Comparison of ENCODE assay signal across 8 cellular contexts in genomic region chr12:109111775-109112491, GRCh38. TPM values are rescaled to one million over a fixed set of nuclear protein-coding genes. Genes with fewer than 3 reads are reported as not detected.
A peak's percentile ranks its signal among the peaks of the same experiment; 100 is the strongest.
DNase-seq lines count a peak whose midpoint lies in the region; ATAC-seq, FAIRE-seq and TF ChIP-seq lines count a peak whose summit lies in the region.

No MANE protein-coding gene starts in this region.

- TF ChIP-seq CTCF in Peyer's patch (IDR thresholded peaks at IDR 0.05) (peak; percentile 54 to 81 (median 68)), neural cell (IDR thresholded peaks at IDR 0.05; ENCODE audit: poor library complexity, severe bottlenecking) (peak; percentile 63)

- peak overlapping the region; percentile 78 for H3K4me3 Mint-ChIP-seq in activated naive CD4-positive, alpha-beta T cell treated with anti-CD3 and anti-CD28 coated beads, Interleukin-2, amount 50 U/mL, for 24 hours

- no peaks in the 10 kb centered on the region for H3K9me2 ChIP-seq in neural cell (ENCODE audit: insufficient read depth, low read length)

- no peaks in the 10 kb centered on the region for H3F3A ChIP-seq in neural cell (ENCODE audit: insufficient read depth, low read length, poor library complexity, severe bottlenecking)

- no peaks in the 10 kb centered on the region for H3K9me3 ChIP-seq in Peyer's patch
- no peaks in the 10 kb centered on the region for H3K9me3 ChIP-seq in neural cell (ENCODE audit: low read length)
- no peaks in the 10 kb centered on the region for H3K9me3 ChIP-seq in thymus (ENCODE audit: control insufficient read depth)

- TF ChIP-seq EP300 in neural cell (conservative IDR thresholded peaks at IDR 0.05; ENCODE audit: poor library complexity, severe bottlenecking) = no peak

- peak overlapping the region; percentile 4 for H3K27ac Mint-ChIP-seq in activated naive CD4-positive, alpha-beta T cell treated with anti-CD3 and anti-CD28 coated beads, Interleukin-2, amount 50 U/mL, for 24 hours

- TF ChIP-seq POLR2A in Peyer's patch (IDR thresholded peaks at IDR 0.05) = peak; percentile 35 to 40

- no peak for ATAC-seq in GM18861 (IDR thresholded peaks at IDR 0.05; ENCODE audit: unreplicated experiment)

- no peak overlapping the region for H3K4me2 ChIP-seq in neural cell (ENCODE audit: low read length)

- no peaks in the 10 kb centered on the region for H3K9me3 Mint-ChIP-seq in activated naive CD4-positive, alpha-beta T cell treated with anti-CD3 and anti-CD28 coated beads, Interleukin-2, amount 50 U/mL, for 24 hours

- peaks cover 0 to 19% (median 0%) of the 10 kb centered on the region in 3 donors for H3K36me3 ChIP-seq in Peyer's patch
- H3K36me3 ChIP-seq in neural cell (ENCODE audit: insufficient read depth, low read length) = no peaks in the 10 kb centered on the region
- no peaks in the 10 kb centered on the region for H3K36me3 ChIP-seq in thymus (ENCODE audit: control insufficient read depth, insufficient read depth)

- H3K4me1 ChIP-seq in Peyer's patch (peaks cover 0 to 38% (median 2%) of the 10 kb centered on the region in 4 donors), thymus (ENCODE audit: control insufficient read depth, insufficient read depth, low read length) (no peaks in the 10 kb centered on the region)

- peak; percentile 51 for TF ChIP-seq RAD21 in neural cell (conservative IDR thresholded peaks at IDR 0.05)

- peak; percentile 98 for FAIRE-seq in frontal cortex (lab: Jason Lieb, UNC)

- peak; percentile 10 for DNase-seq in NOMO-1 treated with DMSO at 0.1 percent for 48 hours (lab: John Stamatoyannopoulos, UW; ENCODE audit: unreplicated experiment)
- DNase-seq in NOMO-1 treated with dmso at 0.1 percent for 144 hours (lab: John Stamatoyannopoulos, UW; ENCODE audit: unreplicated experiment) = no peak
- DNase-seq in Peyer's patch = peak; percentile 67 to 82 (median 78)
- DNase-seq in frontal cortex (ENCODE audit: low spot score in 2 of 2) = peak; percentile 61 to 63

- H3K27ac ChIP-seq in Peyer's patch (peak overlapping the region; percentile 80 to 96 (median 88)), neural cell (ENCODE audit: low read length) (no peak overlapping the region), thymus (ENCODE audit: low read depth) (peak overlapping the region; percentile 55)

- peaks cover 3% of the 10 kb centered on the region for H3K36me3 Mint-ChIP-seq in activated naive CD4-positive, alpha-beta T cell treated with anti-CD3 and anti-CD28 coated beads, Interleukin-2, amount 50 U/mL, for 24 hours

- H3K27me3 Mint-ChIP-seq in activated naive CD4-positive, alpha-beta T cell treated with anti-CD3 and anti-CD28 coated beads, Interleukin-2, amount 50 U/mL, for 24 hours = no peaks in the 10 kb centered on the region

- peak overlapping the region; percentile 46 to 74 (median 54) for H3K4me3 ChIP-seq in Peyer's patch
- H3K4me3 ChIP-seq in neural cell (ENCODE audit: low read length) = no peak overlapping the region
- peak overlapping the region; percentile 30 for H3K4me3 ChIP-seq in thymus (ENCODE audit: low read length)

- no peak overlapping the region for H3K9ac ChIP-seq in neural cell (ENCODE audit: low read length)

- H3K27me3 ChIP-seq in Peyer's patch (no peaks in the 10 kb centered on the region), neural cell (ENCODE audit: insufficient read depth, low read depth, low read length) (no peaks in the 10 kb centered on the region), thymus (ENCODE audit: control insufficient read depth, insufficient read depth) (no peaks in the 10 kb centered on the region)

- H3K79me2 ChIP-seq in neural cell (replicated peaks; ENCODE audit: insufficient read depth, low read length) = no peaks in the 10 kb centered on the region

- no peaks in the 10 kb centered on the region for H4K20me1 ChIP-seq in neural cell (ENCODE audit: insufficient read depth)

- H3K4me1 Mint-ChIP-seq in activated naive CD4-positive, alpha-beta T cell treated with anti-CD3 and anti-CD28 coated beads, Interleukin-2, amount 50 U/mL, for 24 hours = peaks cover 39% of the 10 kb centered on the region

- 43% methylated on average over 8 of the region's 8 CpGs for WGBS in thymus

- H2AFZ ChIP-seq in neural cell (ENCODE audit: low read depth, low read length) = no peak overlapping the region

TF ChIP-seq in neural cell, 6 proteins besides CTCF, POLR2A, EP300 and RAD21:
- TF ChIP-seq SMC3 (conservative IDR thresholded peaks at IDR 0.05; ENCODE audit: poor library complexity) (peak; percentile 60), POLR2AphosphoS5 (IDR thresholded peaks at IDR 0.05) (no peak)

RNA-seq across cellular contexts. Expression of gene ACACB, which starts 4.5 kb away (rescaled TPM):
- 100 to 1,000 TPM in 3 of 4 donors, 10 to 100 TPM in 1; 56.0 to 179 (median 152) TPM for total RNA-seq in Peyer's patch
- total RNA-seq in frontal cortex = 4.9 TPM
- polyA plus RNA-seq in neural cell = 0.22 TPM in 2 replicates
- 0.93 and 1.7 TPM in 2 replicates for polyA minus RNA-seq in neural cell
- 9.5 TPM for polyA plus RNA-seq in thymus

RNA-seq across cellular contexts. Expression of gene UNG, which starts 14.5 kb away (rescaled TPM):
- total RNA-seq in Peyer's patch (10 to 100 TPM; 19.0 to 58.6 (median 21.3) TPM), frontal cortex (28.5 TPM)
- polyA plus RNA-seq in neural cell (38.4 and 42.5 TPM in 2 replicates), thymus (14.1 TPM)
- 30.2 and 32.1 TPM in 2 replicates for polyA minus RNA-seq in neural cell

RNA-seq across cellular contexts. Expression of gene ALKBH2, which starts 18.7 kb away (rescaled TPM):
- 10 to 100 TPM in 1 of 4 donors, 1 to 10 TPM in 3; 5.2 to 26.4 (median 7.3) TPM for total RNA-seq in Peyer's patch
- total RNA-seq in frontal cortex = 31.4 TPM
- polyA plus RNA-seq in neural cell = 44.0 and 51.8 TPM in 2 replicates
- polyA minus RNA-seq in neural cell = 13.5 and 14.9 TPM in 2 replicates
- polyA plus RNA-seq in thymus = 25.9 TPM

RNA-seq across cellular contexts. Expression of gene USP30, which starts 59.6 kb away (rescaled TPM):
- 10 to 100 TPM in 3 of 4 donors, 1 to 10 TPM in 1; 7.4 to 45.4 (median 34.5) TPM for total RNA-seq in Peyer's patch
- 22.0 TPM for total RNA-seq in frontal cortex
- 37.2 and 40.6 TPM in 2 replicates for polyA plus RNA-seq in neural cell
- 38.9 and 39.0 TPM in 2 replicates for polyA minus RNA-seq in neural cell
- polyA plus RNA-seq in thymus = 9.1 TPM
